Comparison of ENCODE assay signal across 1 cellular context in genomic region chr3:136836511-136837156, GRCh38.
TF ChIP-seq lines count a peak whose summit lies in the region.

No MANE protein-coding gene starts in this region.

TF ChIP-seq in HepG2, 621 proteins besides CTCF, POLR2A, EP300 and RAD21:
- no peak for TF ChIP-seq HDAC2 (CRISPR knock-in tag; IDR thresholded peaks at IDR 0.05)
- TF ChIP-seq ZFY (CRISPR knock-in tag; IDR thresholded peaks at IDR 0.05), result no peak
- no peak for TF ChIP-seq ZBTB40 (IDR thresholded peaks at IDR 0.05)
- no peak for TF ChIP-seq ZBTB40 (CRISPR knock-in tag; IDR thresholded peaks at IDR 0.05)
- TF ChIP-seq ELF1 (CRISPR knock-in tag; IDR thresholded peaks at IDR 0.05), result no peak
- TF ChIP-seq ZNF780A (CRISPR knock-in tag; IDR thresholded peaks at IDR 0.05), result no peak
- TF ChIP-seq, protein P1, sequence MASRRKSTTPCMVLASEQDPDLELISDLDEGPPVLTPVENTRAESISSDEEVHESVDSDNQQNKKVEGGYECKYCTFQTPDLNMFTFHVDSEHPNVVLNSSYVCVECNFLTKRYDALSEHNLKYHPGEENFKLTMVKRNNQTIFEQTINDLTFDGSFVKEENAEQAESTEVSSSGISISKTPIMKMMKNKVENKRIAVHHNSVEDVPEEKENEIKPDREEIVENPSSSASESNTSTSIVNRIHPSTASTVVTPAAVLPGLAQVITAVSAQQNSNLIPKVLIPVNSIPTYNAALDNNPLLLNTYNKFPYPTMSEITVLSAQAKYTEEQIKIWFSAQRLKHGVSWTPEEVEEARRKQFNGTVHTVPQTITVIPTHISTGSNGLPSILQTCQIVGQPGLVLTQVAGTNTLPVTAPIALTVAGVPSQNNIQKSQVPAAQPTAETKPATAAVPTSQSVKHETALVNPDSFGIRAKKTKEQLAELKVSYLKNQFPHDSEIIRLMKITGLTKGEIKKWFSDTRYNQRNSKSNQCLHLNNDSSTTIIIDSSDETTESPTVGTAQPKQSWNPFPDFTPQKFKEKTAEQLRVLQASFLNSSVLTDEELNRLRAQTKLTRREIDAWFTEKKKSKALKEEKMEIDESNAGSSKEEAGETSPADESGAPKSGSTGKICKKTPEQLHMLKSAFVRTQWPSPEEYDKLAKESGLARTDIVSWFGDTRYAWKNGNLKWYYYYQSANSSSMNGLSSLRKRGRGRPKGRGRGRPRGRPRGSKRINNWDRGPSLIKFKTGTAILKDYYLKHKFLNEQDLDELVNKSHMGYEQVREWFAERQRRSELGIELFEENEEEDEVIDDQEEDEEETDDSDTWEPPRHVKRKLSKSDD (CRISPR knock-in tag; IDR thresholded peaks at IDR 0.05; ENCODE audit: low read depth), result no peak
- no peak for TF ChIP-seq CBX1 (IDR thresholded peaks at IDR 0.05; ENCODE audit: low read depth)
- no peak for TF ChIP-seq MAFK (conservative IDR thresholded peaks at IDR 0.05 in 1 of 2, IDR thresholded peaks at IDR 0.05 in 1 of 2; ENCODE audit: low read length in 2 of 2)
- no peak for TF ChIP-seq ZSCAN20 (CRISPR knock-in tag; IDR thresholded peaks at IDR 0.05; ENCODE audit: borderline replicate concordance)
